ENCODE assay signal across 1 cellular context in the genomic region with DNA sequence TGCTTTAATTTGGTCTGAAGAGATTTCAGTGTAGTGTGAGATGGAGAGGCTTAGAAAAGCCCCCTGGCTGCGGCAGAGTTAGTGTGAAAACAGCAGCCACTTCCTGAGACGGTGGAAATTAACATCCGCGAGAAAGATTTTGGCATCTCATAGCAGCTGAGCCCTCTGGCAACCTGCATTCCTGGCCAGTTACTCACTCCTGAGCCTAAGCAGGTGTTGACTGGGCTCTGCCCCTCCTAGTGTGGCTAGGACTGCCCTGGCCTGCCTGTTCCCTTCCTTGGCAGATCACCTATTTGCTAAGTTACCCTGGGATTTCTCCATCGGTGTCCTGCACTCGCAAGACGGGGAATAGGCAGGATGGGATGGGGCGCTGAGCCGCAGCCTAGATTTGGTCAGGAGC.
TF ChIP-seq lines count a peak whose summit lies in the region.

No MANE protein-coding gene starts in this region.

TF ChIP-seq in GM23338, 12 proteins besides CTCF, POLR2A, EP300 and RAD21:
- TF ChIP-seq POLR2AphosphoS5 (IDR thresholded peaks at IDR 0.05; ENCODE audit: low read depth) (no peak), EZH2 (IDR thresholded peaks at IDR 0.05; ENCODE audit: low read depth, unreplicated experiment) (no peak), STAT1 (IDR thresholded peaks at IDR 0.05; ENCODE audit: unreplicated experiment) (no peak), CREB1 (CRISPR knock-in tag; IDR thresholded peaks at IDR 0.05; ENCODE audit: low read depth) (no peak), EZH2phosphoT487 (IDR thresholded peaks at IDR 0.05; ENCODE audit: unreplicated experiment) (no peak), NANOG (IDR thresholded peaks at IDR 0.05; ENCODE audit: borderline replicate concordance) (no peak), JUNB (IDR thresholded peaks at IDR 0.05; ENCODE audit: unreplicated experiment) (no peak)
- TF ChIP-seq, protein P1, sequence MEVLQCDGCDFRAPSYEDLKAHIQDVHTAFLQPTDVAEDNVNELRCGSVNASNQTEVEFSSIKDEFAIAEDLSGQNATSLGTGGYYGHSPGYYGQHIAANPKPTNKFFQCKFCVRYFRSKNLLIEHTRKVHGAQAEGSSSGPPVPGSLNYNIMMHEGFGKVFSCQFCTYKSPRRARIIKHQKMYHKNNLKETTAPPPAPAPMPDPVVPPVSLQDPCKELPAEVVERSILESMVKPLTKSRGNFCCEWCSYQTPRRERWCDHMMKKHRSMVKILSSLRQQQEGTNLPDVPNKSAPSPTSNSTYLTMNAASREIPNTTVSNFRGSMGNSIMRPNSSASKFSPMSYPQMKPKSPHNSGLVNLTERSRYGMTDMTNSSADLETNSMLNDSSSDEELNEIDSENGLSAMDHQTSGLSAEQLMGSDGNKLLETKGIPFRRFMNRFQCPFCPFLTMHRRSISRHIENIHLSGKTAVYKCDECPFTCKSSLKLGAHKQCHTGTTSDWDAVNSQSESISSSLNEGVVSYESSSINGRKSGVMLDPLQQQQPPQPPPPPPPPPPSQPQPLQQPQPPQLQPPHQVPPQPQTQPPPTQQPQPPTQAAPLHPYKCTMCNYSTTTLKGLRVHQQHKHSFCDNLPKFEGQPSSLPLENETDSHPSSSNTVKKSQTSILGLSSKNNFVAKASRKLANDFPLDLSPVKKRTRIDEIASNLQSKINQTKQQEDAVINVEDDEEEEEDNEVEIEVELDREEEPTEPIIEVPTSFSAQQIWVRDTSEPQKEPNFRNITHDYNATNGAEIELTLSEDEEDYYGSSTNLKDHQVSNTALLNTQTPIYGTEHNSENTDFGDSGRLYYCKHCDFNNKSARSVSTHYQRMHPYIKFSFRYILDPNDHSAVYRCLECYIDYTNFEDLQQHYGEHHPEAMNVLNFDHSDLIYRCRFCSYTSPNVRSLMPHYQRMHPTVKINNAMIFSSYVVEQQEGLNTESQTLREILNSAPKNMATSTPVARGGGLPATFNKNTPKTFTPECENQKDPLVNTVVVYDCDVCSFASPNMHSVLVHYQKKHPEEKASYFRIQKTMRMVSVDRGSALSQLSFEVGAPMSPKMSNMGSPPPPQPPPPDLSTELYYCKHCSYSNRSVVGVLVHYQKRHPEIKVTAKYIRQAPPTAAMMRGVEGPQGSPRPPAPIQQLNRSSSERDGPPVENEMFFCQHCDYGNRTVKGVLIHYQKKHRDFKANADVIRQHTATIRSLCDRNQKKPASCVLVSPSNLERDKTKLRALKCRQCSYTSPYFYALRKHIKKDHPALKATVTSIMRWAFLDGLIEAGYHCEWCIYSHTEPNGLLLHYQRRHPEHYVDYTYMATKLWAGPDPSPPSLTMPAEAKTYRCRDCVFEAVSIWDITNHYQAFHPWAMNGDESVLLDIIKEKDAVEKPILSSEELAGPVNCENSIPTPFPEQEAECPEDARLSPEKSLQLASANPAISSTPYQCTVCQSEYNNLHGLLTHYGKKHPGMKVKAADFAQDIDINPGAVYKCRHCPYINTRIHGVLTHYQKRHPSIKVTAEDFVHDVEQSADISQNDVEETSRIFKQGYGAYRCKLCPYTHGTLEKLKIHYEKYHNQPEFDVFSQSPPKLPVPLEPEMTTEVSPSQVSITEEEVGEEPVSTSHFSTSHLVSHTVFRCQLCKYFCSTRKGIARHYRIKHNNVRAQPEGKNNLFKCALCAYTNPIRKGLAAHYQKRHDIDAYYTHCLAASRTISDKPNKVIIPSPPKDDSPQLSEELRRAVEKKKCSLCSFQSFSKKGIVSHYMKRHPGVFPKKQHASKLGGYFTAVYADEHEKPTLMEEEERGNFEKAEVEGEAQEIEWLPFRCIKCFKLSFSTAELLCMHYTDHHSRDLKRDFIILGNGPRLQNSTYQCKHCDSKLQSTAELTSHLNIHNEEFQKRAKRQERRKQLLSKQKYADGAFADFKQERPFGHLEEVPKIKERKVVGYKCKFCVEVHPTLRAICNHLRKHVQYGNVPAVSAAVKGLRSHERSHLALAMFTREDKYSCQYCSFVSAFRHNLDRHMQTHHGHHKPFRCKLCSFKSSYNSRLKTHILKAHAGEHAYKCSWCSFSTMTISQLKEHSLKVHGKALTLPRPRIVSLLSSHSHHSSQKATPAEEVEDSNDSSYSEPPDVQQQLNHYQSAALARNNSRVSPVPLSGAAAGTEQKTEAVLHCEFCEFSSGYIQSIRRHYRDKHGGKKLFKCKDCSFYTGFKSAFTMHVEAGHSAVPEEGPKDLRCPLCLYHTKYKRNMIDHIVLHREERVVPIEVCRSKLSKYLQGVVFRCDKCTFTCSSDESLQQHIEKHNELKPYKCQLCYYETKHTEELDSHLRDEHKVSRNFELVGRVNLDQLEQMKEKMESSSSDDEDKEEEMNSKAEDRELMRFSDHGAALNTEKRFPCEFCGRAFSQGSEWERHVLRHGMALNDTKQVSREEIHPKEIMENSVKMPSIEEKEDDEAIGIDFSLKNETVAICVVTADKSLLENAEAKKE (CRISPR knock-in tag; IDR thresholded peaks at IDR 0.05), result no peak
- TF ChIP-seq, protein P2, sequence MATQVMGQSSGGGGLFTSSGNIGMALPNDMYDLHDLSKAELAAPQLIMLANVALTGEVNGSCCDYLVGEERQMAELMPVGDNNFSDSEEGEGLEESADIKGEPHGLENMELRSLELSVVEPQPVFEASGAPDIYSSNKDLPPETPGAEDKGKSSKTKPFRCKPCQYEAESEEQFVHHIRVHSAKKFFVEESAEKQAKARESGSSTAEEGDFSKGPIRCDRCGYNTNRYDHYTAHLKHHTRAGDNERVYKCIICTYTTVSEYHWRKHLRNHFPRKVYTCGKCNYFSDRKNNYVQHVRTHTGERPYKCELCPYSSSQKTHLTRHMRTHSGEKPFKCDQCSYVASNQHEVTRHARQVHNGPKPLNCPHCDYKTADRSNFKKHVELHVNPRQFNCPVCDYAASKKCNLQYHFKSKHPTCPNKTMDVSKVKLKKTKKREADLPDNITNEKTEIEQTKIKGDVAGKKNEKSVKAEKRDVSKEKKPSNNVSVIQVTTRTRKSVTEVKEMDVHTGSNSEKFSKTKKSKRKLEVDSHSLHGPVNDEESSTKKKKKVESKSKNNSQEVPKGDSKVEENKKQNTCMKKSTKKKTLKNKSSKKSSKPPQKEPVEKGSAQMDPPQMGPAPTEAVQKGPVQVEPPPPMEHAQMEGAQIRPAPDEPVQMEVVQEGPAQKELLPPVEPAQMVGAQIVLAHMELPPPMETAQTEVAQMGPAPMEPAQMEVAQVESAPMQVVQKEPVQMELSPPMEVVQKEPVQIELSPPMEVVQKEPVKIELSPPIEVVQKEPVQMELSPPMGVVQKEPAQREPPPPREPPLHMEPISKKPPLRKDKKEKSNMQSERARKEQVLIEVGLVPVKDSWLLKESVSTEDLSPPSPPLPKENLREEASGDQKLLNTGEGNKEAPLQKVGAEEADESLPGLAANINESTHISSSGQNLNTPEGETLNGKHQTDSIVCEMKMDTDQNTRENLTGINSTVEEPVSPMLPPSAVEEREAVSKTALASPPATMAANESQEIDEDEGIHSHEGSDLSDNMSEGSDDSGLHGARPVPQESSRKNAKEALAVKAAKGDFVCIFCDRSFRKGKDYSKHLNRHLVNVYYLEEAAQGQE (IDR thresholded peaks at IDR 0.05; ENCODE audit: unreplicated experiment), result no peak
- TF ChIP-seq, protein P3, sequence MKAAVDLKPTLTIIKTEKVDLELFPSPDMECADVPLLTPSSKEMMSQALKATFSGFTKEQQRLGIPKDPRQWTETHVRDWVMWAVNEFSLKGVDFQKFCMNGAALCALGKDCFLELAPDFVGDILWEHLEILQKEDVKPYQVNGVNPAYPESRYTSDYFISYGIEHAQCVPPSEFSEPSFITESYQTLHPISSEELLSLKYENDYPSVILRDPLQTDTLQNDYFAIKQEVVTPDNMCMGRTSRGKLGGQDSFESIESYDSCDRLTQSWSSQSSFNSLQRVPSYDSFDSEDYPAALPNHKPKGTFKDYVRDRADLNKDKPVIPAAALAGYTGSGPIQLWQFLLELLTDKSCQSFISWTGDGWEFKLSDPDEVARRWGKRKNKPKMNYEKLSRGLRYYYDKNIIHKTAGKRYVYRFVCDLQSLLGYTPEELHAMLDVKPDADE (IDR thresholded peaks at IDR 0.05), result no peak
